In the genomic region with DNA sequence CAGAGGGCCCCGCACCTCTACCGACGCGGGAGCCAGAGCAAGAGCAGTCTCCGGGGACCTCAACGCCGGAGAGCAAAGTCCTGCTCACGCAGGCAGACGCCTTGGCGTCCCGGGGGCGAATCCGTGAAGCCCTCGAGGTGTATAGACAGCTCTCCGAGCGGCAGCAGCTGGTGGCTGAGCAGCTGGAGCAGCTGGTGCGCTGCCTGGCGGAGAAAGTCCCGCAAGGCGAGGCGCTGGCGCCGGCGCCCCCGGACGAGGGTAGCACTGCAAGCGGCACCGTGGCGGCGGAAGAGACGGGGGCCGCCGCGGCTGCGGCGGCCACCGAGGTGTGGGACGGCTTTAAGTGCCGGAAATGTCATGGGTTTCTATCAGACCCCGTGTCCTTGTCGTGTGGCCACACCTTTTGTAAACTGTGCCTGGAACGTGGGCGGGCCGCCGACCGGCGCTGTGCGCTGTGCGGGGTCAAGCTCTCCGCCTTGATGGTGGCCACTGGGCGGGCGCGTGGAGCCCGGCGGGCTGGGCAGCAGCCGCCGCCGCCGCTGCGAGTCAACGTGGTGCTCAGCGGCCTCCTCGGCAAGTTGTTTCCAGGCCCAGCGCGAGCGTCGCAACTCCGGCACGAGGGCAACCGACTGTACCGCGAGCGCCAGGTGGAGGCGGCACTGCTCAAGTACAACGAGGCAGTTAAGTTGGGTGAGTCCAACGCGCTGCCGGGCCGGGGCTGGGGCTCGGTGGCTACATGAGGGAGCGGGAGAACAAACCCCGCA, we compare ENCODE assay signal across 7 cellular contexts. TPM values are rescaled to one million over a fixed set of nuclear protein-coding genes. Genes with fewer than 3 reads are reported as not detected.
DNase-seq lines count a peak whose midpoint lies in the region; ATAC-seq and TF ChIP-seq lines count a peak whose summit lies in the region.

No MANE protein-coding gene starts in this region.

- no peak overlapping the region for H2BK12ac ChIP-seq in mesenchymal stem cell (ENCODE audit: low read length in 2 of 2)

- peak overlapping the region; percentile 8 for H3K4me3 ChIP-seq in KMS-11 (IDR thresholded peaks at IDR 0.05; ENCODE audit: insufficient read depth, low read depth, low read length)
- H3K4me3 ChIP-seq in colonic mucosa, result peak overlapping the region; percentile 48
- H3K4me3 ChIP-seq in mesenchymal stem cell (ENCODE audit: insufficient read depth in 1 of 2, low read depth in 1 of 2, low read length in 2 of 2), result peak overlapping the region in 1 of 2 experiments; percentile 68

- H3K4me2 ChIP-seq in KMS-11, result peak overlapping the region; percentile 48
- peak overlapping the region; percentile 61 for H3K4me2 ChIP-seq in mesenchymal stem cell (ENCODE audit: low read length, poor library complexity, severe bottlenecking)

- H2AK5ac ChIP-seq in mesenchymal stem cell (ENCODE audit: low read length, severe bottlenecking), result no peak overlapping the region

- H3K27ac Mint-ChIP-seq in stimulated activated effector memory CD8-positive, alpha-beta T cell treated with anti-CD3 and anti-CD28 coated beads, Interleukin-12 subunit alpha, Interleukin-12 subunit beta, amount 100 ng/mL, for 72 hours, result peak overlapping the region; percentile 89

- no peak overlapping the region for H3K23ac ChIP-seq in mesenchymal stem cell (ENCODE audit: low read length in 2 of 2)

- no peak overlapping the region for H3K14ac ChIP-seq in mesenchymal stem cell (ENCODE audit: low read length in 2 of 2)

- H3K9me3 ChIP-seq in colonic mucosa, result no peaks in the 10 kb centered on the region
- H3K9me3 ChIP-seq in mesenchymal stem cell (ENCODE audit: control insufficient read depth, low read length), result no peaks in the 10 kb centered on the region

- intact Hi-C loops in colonic mucosa (cut with DNase I), result no loop called here

- peak overlapping the region; percentile 86 for H3K9ac ChIP-seq in KMS-11
- H3K9ac ChIP-seq in colonic mucosa (ENCODE audit: low read depth in 2 of 2, low read length in 2 of 2), result peak overlapping the region; percentile 64 to 76
- peak overlapping the region; percentile 38 for H3K9ac ChIP-seq in mesenchymal stem cell (ENCODE audit: low read length)

- H3K4me1 ChIP-seq in KMS-11 (ENCODE audit: low read depth, poor library complexity, severe bottlenecking), result peaks cover 10% of the 10 kb centered on the region
- H3K4me1 ChIP-seq in colonic mucosa, result peaks cover 8% of the 10 kb centered on the region
- H3K4me1 ChIP-seq in mesenchymal stem cell (ENCODE audit: control insufficient read depth, insufficient read depth, low read depth, low read length), result peaks cover 17% of the 10 kb centered on the region

- H2BK120ac ChIP-seq in mesenchymal stem cell (ENCODE audit: low read depth, low read length), result no peak overlapping the region

- peaks cover 7% of the 10 kb centered on the region for H3K4me1 Mint-ChIP-seq in stimulated activated effector memory CD8-positive, alpha-beta T cell treated with anti-CD3 and anti-CD28 coated beads, Interleukin-12 subunit alpha, Interleukin-12 subunit beta, amount 100 ng/mL, for 72 hours

- H3K27ac ChIP-seq in KMS-11 (peak overlapping the region; percentile 77), colonic mucosa (peak overlapping the region; percentile 74), mesenchymal stem cell (ENCODE audit: low read length, poor library complexity, severe bottlenecking) (no peak overlapping the region)

- peak overlapping the region; percentile 82 for H3K4me3 Mint-ChIP-seq in stimulated activated effector memory CD8-positive, alpha-beta T cell treated with anti-CD3 and anti-CD28 coated beads, Interleukin-12 subunit alpha, Interleukin-12 subunit beta, amount 100 ng/mL, for 72 hours

- no peak overlapping the region for H4K91ac ChIP-seq in mesenchymal stem cell (ENCODE audit: low read length)

- no peak overlapping the region for H4K8ac ChIP-seq in mesenchymal stem cell (ENCODE audit: low read length)

- whole genome bisulfite sequencing in mesenchymal stem cell, result 2% methylated on average over 50 of the region's 82 CpGs

- H4K20me1 ChIP-seq in KMS-11 (ENCODE audit: insufficient read depth), result no peaks in the 10 kb centered on the region

- H3K36me3 ChIP-seq in KMS-11 (ENCODE audit: insufficient read depth) (no peaks in the 10 kb centered on the region), colonic mucosa (no peaks in the 10 kb centered on the region), mesenchymal stem cell (ENCODE audit: control insufficient read depth in 1 of 2, insufficient read depth in 2 of 2, low read depth in 1 of 2, low read length in 2 of 2) (no peaks in the 10 kb centered on the region)

- H2AFZ ChIP-seq in KMS-11 (ENCODE audit: low read depth) (peak overlapping the region; percentile 93), mesenchymal stem cell (ENCODE audit: low read depth, low read length) (no peak overlapping the region)

- H3K27me3 ChIP-seq in KMS-11 (ENCODE audit: insufficient read depth, low read depth), result no peaks in the 10 kb centered on the region
- peaks cover 7% of the 10 kb centered on the region for H3K27me3 ChIP-seq in colonic mucosa
- peaks cover 30 to 51% of the 10 kb centered on the region in 2 experiments for H3K27me3 ChIP-seq in mesenchymal stem cell (ENCODE audit: control insufficient read depth in 1 of 2, insufficient read depth in 1 of 2, low read length in 2 of 2)

- H3K4ac ChIP-seq in mesenchymal stem cell (ENCODE audit: low read depth in 1 of 2, low read length in 2 of 2), result no peak overlapping the region

- H2BK5ac ChIP-seq in mesenchymal stem cell (ENCODE audit: low read depth, low read length, poor library complexity, severe bottlenecking), result no peak overlapping the region

- peak; percentile 62 for DNase-seq in colonic mucosa
- DNase-seq in mesenchymal stem cell, result peak; percentile 14
- peak; percentile 16 to 58 for DNase-seq in stimulated activated effector memory CD8-positive, alpha-beta T cell treated with anti-CD3 and anti-CD28 coated beads, Interleukin-12 subunit alpha, Interleukin-12 subunit beta, amount 100 ng/mL, for 72 hours (ENCODE audit: low spot score in 2 of 2)

- TF ChIP-seq CTCF in KMS-11 (conservative IDR thresholded peaks at IDR 0.05; ENCODE audit: low read depth, low read length), result no peak
- no peak for TF ChIP-seq CTCF in colonic mucosa (IDR thresholded peaks at IDR 0.05)

- no peaks in the 10 kb centered on the region for H3K79me1 ChIP-seq in mesenchymal stem cell (replicated peaks; ENCODE audit: low read length, poor library complexity, severe bottlenecking)

- H3K79me2 ChIP-seq in KMS-11 (ENCODE audit: insufficient read depth, low read depth), result peaks cover 26% of the 10 kb centered on the region; the same call in 1 of the 2 replicates

- H3K18ac ChIP-seq in mesenchymal stem cell (ENCODE audit: low read depth in 1 of 2, low read length in 2 of 2), result peak overlapping the region in 1 of 2 experiments; percentile 34

- ATAC-seq in GM18907 (IDR thresholded peaks at IDR 0.05; ENCODE audit: unreplicated experiment) (peak; percentile 41), GM21360 (IDR thresholded peaks at IDR 0.05; ENCODE audit: unreplicated experiment) (no peak)
- ATAC-seq in activated CD4-positive, CD25-positive, alpha-beta regulatory T cell treated with anti-CD3 and anti-CD28 coated beads, Interleukin-2, amount 50 U/mL, for 24 hours, result peak; percentile 42 to 44
- ATAC-seq in stimulated activated effector memory CD8-positive, alpha-beta T cell treated with anti-CD3 and anti-CD28 coated beads, Interleukin-12 subunit alpha, Interleukin-12 subunit beta, amount 100 ng/mL, for 72 hours, result peak; percentile 67

- H3K9me3 Mint-ChIP-seq in stimulated activated effector memory CD8-positive, alpha-beta T cell treated with anti-CD3 and anti-CD28 coated beads, Interleukin-12 subunit alpha, Interleukin-12 subunit beta, amount 100 ng/mL, for 72 hours, result no peaks in the 10 kb centered on the region

- H2BK15ac ChIP-seq in mesenchymal stem cell (ENCODE audit: low read depth, poor library complexity, severe bottlenecking), result no peak overlapping the region

- H3K36me3 Mint-ChIP-seq in stimulated activated effector memory CD8-positive, alpha-beta T cell treated with anti-CD3 and anti-CD28 coated beads, Interleukin-12 subunit alpha, Interleukin-12 subunit beta, amount 100 ng/mL, for 72 hours, result peaks cover 18% of the 10 kb centered on the region

RNA-seq across cellular contexts. Expression of a gene that starts 0.7 kb away (rescaled TPM):
- total RNA-seq in colonic mucosa, result 1 to 10 TPM; 7.4 to 7.8 TPM
- polyA plus RNA-seq in mesenchymal stem cell (2013, experiment 1 of 2), result 0.11 TPM
- polyA plus RNA-seq in mesenchymal stem cell (2013, experiment 2 of 2), result 0.10 TPM
